Comparison of ENCODE assay signal across 8 cellular contexts in genomic region chr2:64330691-64331429, GRCh38.
DNase-seq lines count a peak whose midpoint lies in the region; ATAC-seq and TF ChIP-seq lines count a peak whose summit lies in the region.

No MANE protein-coding gene starts in this region.

- no peaks in the 10 kb centered on the region for H3K27me3 ChIP-seq in tibial nerve

- H3K27ac ChIP-seq in tibial nerve: peak overlapping the region; percentile 63 to 92 (median 76)

- intact Hi-C loops in left cardiac atrium (cut with DNase I): loop anchor here (1.0 to 10.0 kb wide), 4 partner anchors 157 to 546 kb away; no protein-coding TSS in a partner anchor
- intact Hi-C loops in posterior cingulate gyrus (cut with DNase I): loop anchor here (1.0 to 10.0 kb wide), 4 partner anchors 156 to 714 kb away; no protein-coding TSS in a partner anchor

- peak overlapping the region in 3 of 4 donors; percentile 8 to 34 (median 13) for H3K4me3 ChIP-seq in tibial nerve

- peak in 1 of 2 donors; percentile 56 for TF ChIP-seq EP300 in tibial nerve (IDR thresholded peaks at IDR 0.05)

- peak; percentile 30 for DNase-seq in GF-D8 (lab: John Stamatoyannopoulos, UW)
- DNase-seq in NCI-H1436 treated with DMSO at 0.1 percent for 48 hours (lab: John Stamatoyannopoulos, UW): peak; percentile 67
- DNase-seq in T follicular helper cell (ENCODE audit: low read depth): peak; percentile 65
- DNase-seq in amniotic epithelial cell (ENCODE audit: low read depth): peak; percentile 74
- peak; percentile 78 for DNase-seq in left cardiac atrium
- peak; percentile 52 to 95 (median 76) for DNase-seq in posterior cingulate gyrus
- peak; percentile 74 to 88 for DNase-seq in tibial nerve (ENCODE audit: low spot score in 2 of 2)

- TF ChIP-seq CTCF in tibial nerve (IDR thresholded peaks at IDR 0.05): peak; percentile 75 to 94 (median 91)

- 1 to 4% methylated on average over 11 of the region's 11 CpGs for WGBS in tibial nerve, 2 donors

- TF ChIP-seq POLR2A in tibial nerve (IDR thresholded peaks at IDR 0.05): no peak

- H3K9me3 ChIP-seq in tibial nerve: no peaks in the 10 kb centered on the region

- ATAC-seq in left cardiac atrium (peak; percentile 73 to 79), GM21825 (IDR thresholded peaks at IDR 0.05; ENCODE audit: unreplicated experiment) (no peak)

- H3K4me1 ChIP-seq in tibial nerve: peaks cover 0 to 58% (median 36%) of the 10 kb centered on the region in 4 donors

- no peaks in the 10 kb centered on the region for H3K36me3 ChIP-seq in tibial nerve

Comparison
In these comparisons a context has a peak if more than half of its experiments do, and no peak if none do; other contexts are left out.
1. DNase-seq: peak in every context shown above with its lines; median percentile 81 in tibial nerve; 78 in left cardiac atrium; 76 in posterior cingulate gyrus; 74 in amniotic epithelial cell; 67 in NCI-H1436 treated with DMSO at 0.1 percent for 48 hours; 65 in T follicular helper cell; 30 in GF-D8.